In genomic region chr4:16883816-16884215, GRCh38 we compare ENCODE assay signal across 29 cellular contexts. TPM values are rescaled to one million over a fixed set of nuclear protein-coding genes. Genes with fewer than 3 reads are reported as not detected.
DNase-seq lines count a peak whose midpoint lies in the region; ATAC-seq, FAIRE-seq and TF ChIP-seq lines count a peak whose summit lies in the region.
"Had no signal": no experiment of that assay in that cellular context is flagged by ENCODE, and none has a peak within 500 bp of the region (broad histone marks: within the 10 kb centered on the region; RNA-seq: fewer than 3 reads in every experiment).

No MANE protein-coding gene starts in this region.

- H3K4me1 ChIP-seq in astrocyte (ENCODE audit: insufficient read depth, low read length): no peaks in the 10 kb centered on the region
- H3K4me1 ChIP-seq: Caco-2 had no signal

- H3K36me3 Mint-ChIP-seq in astrocyte (ENCODE audit: low read depth, unreplicated experiment) (peaks cover 12% of the 10 kb centered on the region), endothelial cell (ENCODE audit: low read depth, unreplicated experiment) (peaks cover 82% of the 10 kb centered on the region), neural crest cell (ENCODE audit: low read depth) (peaks cover 9% of the 10 kb centered on the region)
- H3K36me3 Mint-ChIP-seq: CD8-positive, alpha-beta T cell; IgD-negative memory B cell had no signal

- H3K4me1 Mint-ChIP-seq in astrocyte (ENCODE audit: low read depth, unreplicated experiment) (peaks cover 11% of the 10 kb centered on the region), endothelial cell (ENCODE audit: unreplicated experiment) (peaks cover 59% of the 10 kb centered on the region), neural crest cell (no peaks in the 10 kb centered on the region)
- H3K4me1 Mint-ChIP-seq: B cell, IgD-negative memory B cell had no signal

- no peak overlapping the region for H2AFZ ChIP-seq in astrocyte (ENCODE audit: low read depth, low read length)
- H2AFZ ChIP-seq: GM23248 had no signal

- no peaks in the 10 kb centered on the region for H3K36me3 ChIP-seq in astrocyte (ENCODE audit: insufficient read depth, low read length)

- H3K27ac ChIP-seq in astrocyte (ENCODE audit: low read depth, low read length): no peak overlapping the region
- H3K27ac ChIP-seq: C4-2B, GM23248, KMS-11, RWPE1 had no signal

- no peaks in the 10 kb centered on the region for H3K79me2 ChIP-seq in astrocyte (ENCODE audit: insufficient read depth, low read length)

- no peaks in the 10 kb centered on the region for H3K27me3 ChIP-seq in astrocyte (ENCODE audit: insufficient read depth, low read length)

- FAIRE-seq in astrocyte (lab: Jason Lieb, UNC): no peak
- FAIRE-seq: GM12891 had no signal

- H3K27me3 Mint-ChIP-seq in astrocyte (ENCODE audit: low read depth, unreplicated experiment): no peaks in the 10 kb centered on the region
- peaks cover 1% of the 10 kb centered on the region for H3K27me3 Mint-ChIP-seq in endothelial cell (ENCODE audit: unreplicated experiment)
- H3K27me3 Mint-ChIP-seq in neural crest cell (ENCODE audit: low read depth): no peaks in the 10 kb centered on the region
- H3K27me3 Mint-ChIP-seq: B cell, IgD-negative memory B cell had no signal

- H3K4me3 Mint-ChIP-seq in astrocyte (ENCODE audit: unreplicated experiment) (no peak overlapping the region), endothelial cell (ENCODE audit: unreplicated experiment) (peak overlapping the region; percentile 75), neural crest cell (no peak overlapping the region)
- H3K4me3 Mint-ChIP-seq: B cell; CD8-positive, alpha-beta T cell; H9; HFFc6; IgD-negative memory B cell had no signal

- H3K27ac Mint-ChIP-seq in astrocyte (ENCODE audit: unreplicated experiment) (peak overlapping the region; percentile 83), endothelial cell (ENCODE audit: unreplicated experiment) (no peak overlapping the region), neural crest cell (ENCODE audit: unreplicated experiment) (peak overlapping the region; percentile 86)
- H3K27ac Mint-ChIP-seq: B cell; CD8-positive, alpha-beta T cell; HFFc6; IgD-negative memory B cell had no signal

- DNase-seq in astrocyte (ENCODE audit: low read depth): peak; percentile 32
- DNase-seq in endothelial cell (ENCODE audit: low spot score): no peak
- DNase-seq in neural crest cell (ENCODE audit: low read depth, low spot score): no peak
- no peak for DNase-seq in Ammon's horn (ENCODE audit: low spot score)
- DNase-seq: Caco-2; CD8-positive, alpha-beta T cell; GF-D8; GM23248; H9; HFFc6; NCI-H1048; NCI-H1417; NCI-H1694; NCI-H2029 treated with DMSO at 0.1 percent for 48 hours; NCI-H2227 treated with DMSO at 0.1 percent for 48 hours; NCI-H69; SHP77 treated with DMSO at 0.1 percent for 48 hours had no signal

- no peak for TF ChIP-seq CTCF in astrocyte (IDR thresholded peaks at IDR 0.05; ENCODE audit: insufficient read depth, low read depth, low read length)
- TF ChIP-seq CTCF in endothelial cell (IDR thresholded peaks at IDR 0.05; ENCODE audit: unreplicated experiment): no peak
- TF ChIP-seq CTCF in neural crest cell (conservative IDR thresholded peaks at IDR 0.05): no peak

- H3K4me2 ChIP-seq in astrocyte (ENCODE audit: low read length): no peak overlapping the region
- H3K4me2 ChIP-seq: KMS-11 had no signal

- no peaks in the 10 kb centered on the region for H4K20me1 ChIP-seq in astrocyte (ENCODE audit: insufficient read depth, low read length)

- no peak overlapping the region for H3K9ac ChIP-seq in astrocyte (ENCODE audit: low read length)
- H3K9ac ChIP-seq: GM23248, KMS-11 had no signal

- no peaks in the 10 kb centered on the region for H3K9me3 ChIP-seq in astrocyte (ENCODE audit: insufficient read depth, low read depth, low read length)
- H3K9me3 ChIP-seq: Caco-2 had no signal

- H3K9me3 Mint-ChIP-seq in astrocyte (ENCODE audit: unreplicated experiment): peaks cover 14% of the 10 kb centered on the region
- no peaks in the 10 kb centered on the region for H3K9me3 Mint-ChIP-seq in endothelial cell (ENCODE audit: unreplicated experiment)
- H3K9me3 Mint-ChIP-seq in neural crest cell: peaks cover 3% of the 10 kb centered on the region
- H3K9me3 Mint-ChIP-seq: CD8-positive, alpha-beta T cell had no signal

- no peak for ATAC-seq in HG03280 (IDR thresholded peaks at IDR 0.05; ENCODE audit: unreplicated experiment)
- no peak for ATAC-seq in GM19324 (IDR thresholded peaks at IDR 0.05; ENCODE audit: low FRiP score, unreplicated experiment)
- ATAC-seq in GM21423 (IDR thresholded peaks at IDR 0.05; ENCODE audit: unreplicated experiment): no peak
- ATAC-seq: CD8-positive, alpha-beta T cell; Panc1 had no signal

- H3K4me3 ChIP-seq in astrocyte (ENCODE audit: insufficient read depth, low read depth, low read length): no peak overlapping the region
- H3K4me3 ChIP-seq: GM23248 had no signal

RNA-seq across cellular contexts. Expression of gene LDB2, which starts 14.6 kb away (rescaled TPM):
- total RNA-seq in astrocyte (4.9 and 9.4 TPM in 2 replicates), endothelial cell (ENCODE audit: unreplicated experiment) (268 TPM), neural crest cell (9.6 and 12.7 TPM in 2 replicates)
- total RNA-seq: B cell; Caco-2; CD8-positive, alpha-beta T cell; NCI-H460; OCI-LY7 had no signal

Comparison
In these comparisons a context has a peak if more than half of its experiments do, and no peak if none do; other contexts are left out.
1. RNA of gene LDB2, which starts 14.6 kb away (total RNA-seq): 268 TPM in endothelial cell (single experiment); 9.6 to 12.7 TPM in neural crest cell and 4.9 to 9.4 TPM in astrocyte; every median in the first group is over 10 times any median in the second.